18 cellular contexts compared by ENCODE assay signal in the genomic region with DNA sequence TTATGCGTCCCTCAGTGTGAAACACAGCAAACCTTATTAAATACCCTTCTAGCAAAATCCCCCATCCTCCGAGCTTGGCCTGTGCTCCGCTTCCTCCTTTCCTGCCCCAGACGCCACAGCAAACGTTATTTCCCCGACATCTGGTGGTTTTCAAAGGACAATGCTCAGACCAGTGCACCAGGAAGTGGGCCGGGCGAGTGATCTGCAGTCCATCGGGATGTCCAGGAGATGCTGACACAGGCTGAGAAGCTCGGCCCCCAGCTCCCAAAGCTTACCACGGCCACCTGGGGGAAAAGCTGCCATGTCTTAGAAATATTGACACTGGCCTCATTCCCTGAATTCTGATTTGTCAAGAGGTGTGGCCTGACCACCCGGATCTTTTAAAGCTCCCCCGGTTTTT.
A peak's percentile ranks its signal among the peaks of the same experiment; 100 is the strongest.
DNase-seq lines count a peak whose midpoint lies in the region; ATAC-seq and TF ChIP-seq lines count a peak whose summit lies in the region.
"Had no signal": no experiment of that assay in that cellular context is flagged by ENCODE, and none has a peak within 500 bp of the region (broad histone marks: within the 10 kb centered on the region; RNA-seq: fewer than 3 reads in every experiment).

No MANE protein-coding gene starts in this region.

- ATAC-seq in HG03520 (IDR thresholded peaks at IDR 0.05; ENCODE audit: unreplicated experiment): no peak
- ATAC-seq: CD8-positive, alpha-beta T cell had no signal

- no peaks in the 10 kb centered on the region for H3K36me3 ChIP-seq in right atrium auricular region
- H3K36me3 ChIP-seq: BE2C; BLaER1 treated with 17β-estradiol and CSF1 and Interleukin-3, amounts not matched to agents 10 nM and 100 nM had no signal

- H3K27ac ChIP-seq in right atrium auricular region: no peak overlapping the region
- H3K27ac ChIP-seq: 22Rv1; A549; BLaER1 treated with 17β-estradiol and CSF1 and Interleukin-3, amounts not matched to agents 10 nM and 100 nM; C4-2B had no signal

- TF ChIP-seq CTCF in right atrium auricular region (IDR thresholded peaks at IDR 0.05): no peak

- in situ Hi-C loops in ACHN (cut with HindIII; ENCODE audit: low pct_ligation_motif_present, low pct_unique_long_range_greater_than_20kb, low sequenced_read_pairs): no loop called here

- no peaks in the 10 kb centered on the region for H3K9me3 ChIP-seq in right atrium auricular region
- H3K9me3 ChIP-seq: A549, BE2C, Caco-2 had no signal

- intact Hi-C loops in cardiac septum (cut with DNase I) (no loop called here), posterior vena cava (cut with DNase I) (no loop called here)

- no peak overlapping the region for H3K4me3 ChIP-seq in right atrium auricular region
- H3K4me3 ChIP-seq: A549; BLaER1 treated with 17β-estradiol and CSF1 and Interleukin-3, amounts not matched to agents 10 nM and 100 nM had no signal

- no peaks in the 10 kb centered on the region for H3K4me1 ChIP-seq in right atrium auricular region
- H3K4me1 ChIP-seq: A549, BE2C, Caco-2 had no signal

- DNase-seq in cardiac septum (ENCODE audit: low spot score): peak; percentile 72
- DNase-seq in right atrium auricular region (ENCODE audit: low spot score): no peak
- DNase-seq in mesenteric fat pad (ENCODE audit: low spot score): peak; percentile 47
- peak; percentile 26 for DNase-seq in posterior vena cava (ENCODE audit: low spot score)
- no peak for DNase-seq in ACHN
- no peak for DNase-seq in putamen (ENCODE audit: low spot score)
- DNase-seq: BE2C; Caco-2; Calu3; CD4-positive, alpha-beta T cell; CD8-positive, alpha-beta T cell; DMS79 treated with DMSO at 0.1 percent for 48 hours; GF-D8 had no signal

- no peaks in the 10 kb centered on the region for H3K27me3 ChIP-seq in right atrium auricular region
- H3K27me3 ChIP-seq: BE2C; BLaER1 treated with 17β-estradiol and CSF1 and Interleukin-3, amounts not matched to agents 10 nM and 100 nM had no signal

Comparison
In these comparisons a context has a peak if more than half of its experiments do, and no peak if none do; other contexts are left out.
1. DNase-seq: peak in cardiac septum (single experiment), mesenteric fat pad (single experiment) and posterior vena cava (single experiment); none in right atrium auricular region (single experiment), ACHN (single experiment) and putamen (single experiment).